18 cellular contexts compared by ENCODE assay signal in genomic region chr16:16063685-16064084, GRCh38.
DNase-seq lines count a peak whose midpoint lies in the region; ATAC-seq, FAIRE-seq and TF ChIP-seq lines count a peak whose summit lies in the region.
"Had no signal": no experiment of that assay in that cellular context is flagged by ENCODE, and none has a peak within 500 bp of the region (broad histone marks: within the 10 kb centered on the region; RNA-seq: fewer than 3 reads in every experiment).

No MANE protein-coding gene starts in this region.

- no peak overlapping the region for H3K4me2 ChIP-seq in K562 (ENCODE audit: insufficient read depth, low read length)
- H3K4me2 ChIP-seq: GM23338 had no signal

- H3K27me3 Mint-ChIP-seq in activated naive CD4-positive, alpha-beta T cell treated with anti-CD3 and anti-CD28 coated beads, Interleukin-2, amount 50 U/mL, for 24 hours: no peaks in the 10 kb centered on the region
- H3K27me3 Mint-ChIP-seq: naive thymus-derived CD4-positive, alpha-beta T cell had no signal

- peak; percentile 78 for ATAC-seq in K562
- no peak for ATAC-seq in HG03135 (IDR thresholded peaks at IDR 0.05; ENCODE audit: unreplicated experiment)
- no peak for ATAC-seq in GM21723 (IDR thresholded peaks at IDR 0.05; ENCODE audit: unreplicated experiment)
- ATAC-seq: GM23338; naive thymus-derived CD4-positive, alpha-beta T cell had no signal

- CTCF ChIA-PET in K562 (lab: Yijun Ruan, JAX; ENCODE audit: low intra/inter-chr PET ratio): no interaction called here

- FAIRE-seq in K562 (lab: Jason Lieb, UNC): no peak
- FAIRE-seq: astrocyte, D721Med, G401.6 had no signal

- H3K36me3 Mint-ChIP-seq in activated naive CD4-positive, alpha-beta T cell treated with anti-CD3 and anti-CD28 coated beads, Interleukin-2, amount 50 U/mL, for 24 hours: peaks cover 17% of the 10 kb centered on the region

- no peak for TF ChIP-seq RAD21 in K562 (CRISPR knock-in tag; conservative IDR thresholded peaks at IDR 0.05 in 1 of 2, IDR thresholded peaks at IDR 0.05 in 1 of 2)

- 53% methylated on average over 2 of the region's 2 CpGs for WGBS in K562 (ENCODE audit: insufficient coverage, low coverage, missing lambda C conversion rate)

- intact Hi-C loops in K562 (cut with micrococcal nuclease): no loop called here

- TF ChIP-seq CTCF in K562 (IDR thresholded peaks at IDR 0.05 in 2 of 3, conservative IDR thresholded peaks at IDR 0.05 in 1 of 3; ENCODE audit: insufficient read depth in 2 of 3, low read depth in 1 of 3, low read length in 3 of 3): no peak

- no peak overlapping the region for H3K4me3 ChIP-seq in K562
- H3K4me3 ChIP-seq in stomach smooth muscle (ENCODE audit: low read length in 2 of 2): no peak overlapping the region
- H3K4me3 ChIP-seq: GM23338, lung had no signal

- TF ChIP-seq POLR2A in K562 (conservative IDR thresholded peaks at IDR 0.05): no peak

- in situ Hi-C loops in K562 (cut with MboI): no loop called here

- H3K4me1 ChIP-seq in K562 (replicated peaks in 1 of 2; ENCODE audit: control insufficient read depth in 2 of 2, insufficient read depth in 2 of 2, low read length in 2 of 2) (peaks cover 0 to 4% of the 10 kb centered on the region in 2 experiments; a peak in 1 of 5 replicates), stomach smooth muscle (ENCODE audit: control insufficient read depth, insufficient read depth, low read length) (peaks cover 68% of the 10 kb centered on the region)

- no TSS peak for BruUV-seq in K562 (replicated peaks; lab: Mats Ljungman, UMichigan)

- peaks cover 14% of the 10 kb centered on the region for H3K4me1 Mint-ChIP-seq in activated naive CD4-positive, alpha-beta T cell treated with anti-CD3 and anti-CD28 coated beads, Interleukin-2, amount 50 U/mL, for 24 hours
- H3K4me1 Mint-ChIP-seq: GM23338 had no signal

- peak overlapping the region; percentile 3 for H3K27ac Mint-ChIP-seq in activated naive CD4-positive, alpha-beta T cell treated with anti-CD3 and anti-CD28 coated beads, Interleukin-2, amount 50 U/mL, for 24 hours
- H3K27ac Mint-ChIP-seq: activated T-cell treated with anti-CD3 and anti-CD28 coated beads, Interleukin-2, amount 50 U/mL, for 72 hours; GM23338 had no signal

- H3K9me3 Mint-ChIP-seq in activated naive CD4-positive, alpha-beta T cell treated with anti-CD3 and anti-CD28 coated beads, Interleukin-2, amount 50 U/mL, for 24 hours: no peaks in the 10 kb centered on the region
- H3K9me3 Mint-ChIP-seq: activated T-cell treated with anti-CD3 and anti-CD28 coated beads, Interleukin-2, amount 50 U/mL, for 72 hours; GM23338; naive thymus-derived CD4-positive, alpha-beta T cell had no signal

- H3K36me3 ChIP-seq in K562 (ENCODE audit: control insufficient read depth, insufficient read depth, low read length) (peaks cover 68% of the 10 kb centered on the region; the same call in 2 of the 3 replicates), stomach smooth muscle (ENCODE audit: control insufficient read depth in 2 of 2, insufficient read depth in 2 of 2, low read length in 2 of 2) (peaks cover 0 to 3% of the 10 kb centered on the region in 2 donors)

- POLR2A ChIA-PET in K562 (lab: Yijun Ruan, JAX): interaction anchor here (1.0 to 1.3 kb wide), 2 partner anchors 41 to 124 kb away, joined by 3 read pairs; no protein-coding TSS in a partner anchor

- peaks cover 2% of the 10 kb centered on the region for H3K9me1 ChIP-seq in K562 (ENCODE audit: control insufficient read depth, insufficient read depth, low read length)

- H3K27ac ChIP-seq in K562 (ENCODE audit: extremely low read depth, low read depth, low read length): no peak overlapping the region; the same call in 2 of the 3 replicates
- peak overlapping the region; percentile 89 for H3K27ac ChIP-seq in stomach smooth muscle (ENCODE audit: low read length)

- H2AFZ ChIP-seq in K562 (ENCODE audit: low read depth, low read length): no peak overlapping the region
- H2AFZ ChIP-seq: GM23338 had no signal

- TF ChIP-seq EP300 in K562 (IDR thresholded peaks at IDR 0.05; ENCODE audit: low read length): no peak

- H3K4me3 Mint-ChIP-seq in activated naive CD4-positive, alpha-beta T cell treated with anti-CD3 and anti-CD28 coated beads, Interleukin-2, amount 50 U/mL, for 24 hours: no peak overlapping the region
- H3K4me3 Mint-ChIP-seq: activated T-cell treated with anti-CD3 and anti-CD28 coated beads, Interleukin-2, amount 50 U/mL, for 72 hours; GM23338; naive thymus-derived CD4-positive, alpha-beta T cell had no signal

- peaks cover 4% of the 10 kb centered on the region; the same call in 1 of the 2 replicates for H4K20me1 ChIP-seq in K562 (replicated peaks; ENCODE audit: control insufficient read depth, insufficient read depth, low read length)

- DNase-seq in activated naive CD4-positive, alpha-beta T cell treated with Interleukin-2 at 50 U/mL for 16 hours: no peak
- peak; percentile 22 for DNase-seq in OCI-M1 (lab: John Stamatoyannopoulos, UW)
- DNase-seq in K562 (ENCODE audit: extremely low read depth in 1 of 4, low spot score in 3 of 4): peak; percentile 28 to 43 (median 34)
- DNase-seq in cerebellar cortex (ENCODE audit: low spot score): no peak
- DNase-seq: activated CD4-positive, alpha-beta T cell treated with anti-CD3 and anti-CD28 coated beads for 48 hours; activated T-cell treated with anti-CD3 and anti-CD28 coated beads, Interleukin-2, amount 50 U/mL, for 72 hours; cortex of kidney; naive thymus-derived CD4-positive, alpha-beta T cell; stimulated activated CD4-positive, alpha-beta T cell treated with anti-CD3 and anti-CD28 coated beads, Interleukin-12 subunit alpha, Interleukin-12 subunit beta, amount 100 ng/mL, for 4 hours had no signal

- H3K27me3 ChIP-seq in K562 (ENCODE audit: control insufficient read depth in 2 of 2, insufficient read depth in 2 of 2, low read length in 2 of 2) (no peaks in the 10 kb centered on the region), stomach smooth muscle (ENCODE audit: control insufficient read depth in 1 of 2, insufficient read depth in 2 of 2, low read length in 2 of 2) (no peaks in the 10 kb centered on the region)

- H3K79me2 ChIP-seq in K562 (ENCODE audit: control insufficient read depth, insufficient read depth, low read length): no peaks in the 10 kb centered on the region

- no peak overlapping the region for H3K9ac ChIP-seq in K562 (ENCODE audit: insufficient read depth in 1 of 2, low read depth in 2 of 2, low read length in 2 of 2)
- no peak overlapping the region for H3K9ac ChIP-seq in stomach smooth muscle (ENCODE audit: low read length in 2 of 2)

- H3K9me3 ChIP-seq in K562 (replicated peaks; ENCODE audit: control insufficient read depth, insufficient read depth, low read depth, low read length): no peaks in the 10 kb centered on the region
- H3K9me3 ChIP-seq in stomach smooth muscle (ENCODE audit: control insufficient read depth in 2 of 2, low read length in 2 of 2): no peaks in the 10 kb centered on the region

TF ChIP-seq in K562, 482 proteins besides CTCF, POLR2A, EP300 and RAD21:
- TF ChIP-seq BACH1 (tag; IDR thresholded peaks at IDR 0.05): no peak
- no peak for TF ChIP-seq ZHX1 (conservative IDR thresholded peaks at IDR 0.05; ENCODE audit: low read length)
- TF ChIP-seq RAD51 (IDR thresholded peaks at IDR 0.05; ENCODE audit: borderline replicate concordance, low read depth): 0 out of 2 replicates have a peak, but pooled peaks have one; percentile 24
- TF ChIP-seq ZNF384 (IDR thresholded peaks at IDR 0.05; ENCODE audit: low read depth, low read length): no peak
- no peak for TF ChIP-seq SNIP1 (IDR thresholded peaks at IDR 0.05; ENCODE audit: low read depth)
- peak; percentile 50 for TF ChIP-seq USF2 (CRISPR knock-in tag; IDR thresholded peaks at IDR 0.05)
- no peak for TF ChIP-seq RBFOX2 (IDR thresholded peaks at IDR 0.05; ENCODE audit: low read depth, low read length)
- TF ChIP-seq ARHGAP35 (IDR thresholded peaks at IDR 0.05; ENCODE audit: partially characterized antibody): no peak
- no peak for TF ChIP-seq MAFF (IDR thresholded peaks at IDR 0.05; ENCODE audit: low read length)
- TF ChIP-seq ZNF76 (CRISPR knock-in tag; IDR thresholded peaks at IDR 0.05; ENCODE audit: borderline replicate concordance): no peak
- TF ChIP-seq NFYB (IDR thresholded peaks at IDR 0.05; ENCODE audit: extremely low read depth, insufficient read length): peak; percentile 68
- TF ChIP-seq GABPA (tag; conservative IDR thresholded peaks at IDR 0.05; ENCODE audit: low read depth): no peak

Comparison
In these comparisons a context has a peak if more than half of its experiments do, and no peak if none do; other contexts are left out.
1. DNase-seq: peak in OCI-M1 (single experiment) and K562 (4 of 4); none in activated naive CD4-positive, alpha-beta T cell treated with Interleukin-2 at 50 U/mL for 16 hours (single experiment) and cerebellar cortex (single experiment).